Comparison of ENCODE assay signal across 23 cellular contexts in genomic region chr10:58399410-58399809, GRCh38. TPM values are rescaled to one million over a fixed set of nuclear protein-coding genes. Genes with fewer than 3 reads are reported as not detected.
DNase-seq lines count a peak whose midpoint lies in the region; ATAC-seq and TF ChIP-seq lines count a peak whose summit lies in the region.
"Had no signal": no experiment of that assay in that cellular context is flagged by ENCODE, and none has a peak within 500 bp of the region (broad histone marks: within the 10 kb centered on the region; RNA-seq: fewer than 3 reads in every experiment).

No MANE protein-coding gene starts in this region.

- 71 to 76% (median 72%) methylated on average over 4 of the region's 4 CpGs for WGBS in psoas muscle, 3 donors

- no peaks in the 10 kb centered on the region for H3K9me3 ChIP-seq in psoas muscle
- H3K9me3 ChIP-seq: mucosa of descending colon, SJCRH30, tibial artery had no signal

- peaks cover 35% of the 10 kb centered on the region for H3K36me3 Mint-ChIP-seq in activated T-cell treated with anti-CD3 and anti-CD28 coated beads, Interleukin-2, amount 50 U/mL, for 4 hours (ENCODE audit: insufficient read depth)

- DNase-seq in EL: peak; percentile 55
- peak; percentile 26 for DNase-seq in MV-4-11 (lab: John Stamatoyannopoulos, UW)
- DNase-seq in epithelial cell of esophagus (ENCODE audit: low read depth): peak; percentile 89
- no peak for DNase-seq in psoas muscle
- DNase-seq in C1 segment of cervical spinal cord (lab: John Stamatoyannopoulos, UW): no peak
- DNase-seq in SKM-1 treated with dmso at 0.1 percent for 144 hours (lab: John Stamatoyannopoulos, UW; ENCODE audit: unreplicated experiment): no peak
- no peak for DNase-seq in activated T-cell treated with anti-CD3 and anti-CD28 coated beads, Interleukin-2, amount 50 U/mL, for 4 hours
- DNase-seq: activated CD4-positive, alpha-beta T cell treated with anti-CD3 and anti-CD28 coated beads, Interleukin-2, amount 10 ng/mL, durations not matched to agents 7 days and 5 days; activated CD8-positive, alpha-beta memory T cell treated with anti-CD3 and anti-CD28 coated beads, Interleukin-2, amount 50 U/mL, for 48 hours; activated effector memory CD4-positive, alpha-beta T cell treated with Interleukin-2 at 50 U/mL for 16 hours; dermis blood vessel endothelial cell; DMS79; left ventricle myocardium superior; mucosa of descending colon; NCI-H1436; NCI-H526; SJCRH30; stimulated activated CD4-positive, alpha-beta T cell treated with anti-CD3 and anti-CD28 coated beads, Interleukin-2, amount 100 ng/mL, for 24 hours; stimulated activated naive CD4-positive, alpha-beta T cell; tibial artery had no signal

- H3K27me3 Mint-ChIP-seq in activated T-cell treated with anti-CD3 and anti-CD28 coated beads, Interleukin-2, amount 50 U/mL, for 4 hours (ENCODE audit: low read depth): no peaks in the 10 kb centered on the region
- H3K27me3 Mint-ChIP-seq: activated CD4-positive, alpha-beta T cell treated with anti-CD3 and anti-CD28 coated beads, Interleukin-2, amount 10 ng/mL, durations not matched to agents 7 days and 5 days; progenitor cell of endocrine pancreas had no signal

- H3K9me3 Mint-ChIP-seq in activated T-cell treated with anti-CD3 and anti-CD28 coated beads, Interleukin-2, amount 50 U/mL, for 4 hours: no peaks in the 10 kb centered on the region
- H3K9me3 Mint-ChIP-seq: activated CD4-positive, alpha-beta T cell treated with anti-CD3 and anti-CD28 coated beads, Interleukin-2, amount 10 ng/mL, durations not matched to agents 7 days and 5 days had no signal

- H3K4me3 Mint-ChIP-seq in activated T-cell treated with anti-CD3 and anti-CD28 coated beads, Interleukin-2, amount 50 U/mL, for 4 hours: no peak overlapping the region
- H3K4me3 Mint-ChIP-seq: activated CD4-positive, alpha-beta T cell treated with anti-CD3 and anti-CD28 coated beads, Interleukin-2, amount 10 ng/mL, durations not matched to agents 7 days and 5 days had no signal

- H3K36me3 ChIP-seq in psoas muscle (ENCODE audit: insufficient read depth in 1 of 2, low read depth in 1 of 2): peaks cover 0 to 44% of the 10 kb centered on the region in 2 donors

- no peaks in the 10 kb centered on the region for H3K27me3 ChIP-seq in psoas muscle (ENCODE audit: insufficient read depth in 3 of 3, low read length in 2 of 3)
- H3K27me3 ChIP-seq: SJCRH30, tibial artery had no signal

- intact Hi-C loops in psoas muscle (cut with DNase I): no loop called here

- H3K4me3 ChIP-seq in epithelial cell of esophagus (ENCODE audit: low read length): no peak overlapping the region
- H3K4me3 ChIP-seq in psoas muscle: no peak overlapping the region
- H3K4me3 ChIP-seq: mucosa of descending colon, SJCRH30, skin epidermis, tibial artery had no signal

- TF ChIP-seq CTCF in epithelial cell of esophagus (IDR thresholded peaks at IDR 0.05; ENCODE audit: insufficient read depth, low read depth, low read length, missing control alignments): no peak
- TF ChIP-seq CTCF in psoas muscle (IDR thresholded peaks at IDR 0.05): no peak

- H3K4me1 Mint-ChIP-seq in activated T-cell treated with anti-CD3 and anti-CD28 coated beads, Interleukin-2, amount 50 U/mL, for 4 hours (ENCODE audit: low read depth): no peaks in the 10 kb centered on the region
- H3K4me1 Mint-ChIP-seq: activated CD4-positive, alpha-beta T cell treated with anti-CD3 and anti-CD28 coated beads, Interleukin-2, amount 10 ng/mL, durations not matched to agents 7 days and 5 days had no signal

- ATAC-seq in psoas muscle: peak; percentile 65 to 88 (median 79)
- no peak for ATAC-seq in activated T-cell treated with anti-CD3 and anti-CD28 coated beads, Interleukin-2, amount 50 U/mL, for 4 hours
- ATAC-seq: HepG2, left ventricle myocardium superior, mucosa of descending colon had no signal

- no peaks in the 10 kb centered on the region for H3K4me1 ChIP-seq in psoas muscle
- H3K4me1 ChIP-seq: tibial artery had no signal

- H3K27ac ChIP-seq in psoas muscle: no peak overlapping the region
- H3K27ac ChIP-seq: SJCRH30, skin epidermis, tibial artery had no signal

RNA-seq across cellular contexts. Expression of gene TFAM, which starts 14.2 kb away (rescaled TPM):
- 10 to 100 TPM; 22.7 to 36.0 (median 30.2) TPM for total RNA-seq in psoas muscle
- 10 to 100 TPM; 10.0 to 24.4 (median 18.7) TPM for polyA plus RNA-seq in psoas muscle
- 100 to 1,000 TPM; 136 to 157 (median 153) TPM for total RNA-seq in activated T-cell treated with anti-CD3 and anti-CD28 coated beads, Interleukin-2, amount 50 U/mL, for 4 hours

Comparison
In these comparisons a context has a peak if more than half of its experiments do, and no peak if none do; other contexts are left out.
1. DNase-seq: peak in EL (single experiment), MV-4-11 (single experiment) and epithelial cell of esophagus (single experiment); none in psoas muscle (0 of 2), C1 segment of cervical spinal cord (0 of 14), SKM-1 treated with dmso at 0.1 percent for 144 hours (single experiment) and activated T-cell treated with anti-CD3 and anti-CD28 coated beads, Interleukin-2, amount 50 U/mL, for 4 hours (single experiment).
2. ATAC-seq: peak in psoas muscle (4 of 4); none in activated T-cell treated with anti-CD3 and anti-CD28 coated beads, Interleukin-2, amount 50 U/mL, for 4 hours (0 of 2).